Comparison of ENCODE assay signal across 33 cellular contexts in the genomic region with DNA sequence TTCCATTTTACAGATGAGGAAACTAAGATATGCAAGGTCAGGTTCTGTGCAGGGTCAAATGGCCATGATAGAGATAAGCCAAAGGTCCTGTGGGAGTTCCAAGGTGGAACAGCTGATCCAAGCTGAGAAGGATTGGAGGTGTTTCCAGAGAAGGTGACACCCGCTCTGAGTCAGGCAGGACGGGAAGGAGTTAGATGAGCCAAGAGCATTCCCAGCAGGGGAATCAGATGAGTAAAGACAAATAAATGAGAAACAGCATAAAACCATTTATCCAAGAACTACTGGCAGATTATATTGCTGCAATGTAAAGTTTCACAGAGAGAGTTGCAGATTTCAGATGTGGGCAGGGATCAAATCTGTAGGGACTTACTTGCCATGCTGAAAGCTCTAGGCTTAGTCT. TPM values are rescaled to one million over a fixed set of nuclear protein-coding genes. Genes with fewer than 3 reads are reported as not detected.
A peak's percentile ranks its signal among the peaks of the same experiment; 100 is the strongest.
DNase-seq lines count a peak whose midpoint lies in the region; ATAC-seq, FAIRE-seq and TF ChIP-seq lines count a peak whose summit lies in the region.
"Had no signal": no experiment of that assay in that cellular context is flagged by ENCODE, and none has a peak within 500 bp of the region (broad histone marks: within the 10 kb centered on the region; RNA-seq: fewer than 3 reads in every experiment).

No MANE protein-coding gene starts in this region.

- DNase-seq in Daoy (ENCODE audit: low read depth) = peak; percentile 10
- DNase-seq in NCI-H226 = peak; percentile 79
- DNase-seq in bronchial epithelial cell (ENCODE audit: low read depth) = peak; percentile 90
- DNase-seq in foreskin keratinocyte = peak in 1 of 2 donors; percentile 76
- DNase-seq in esophagus squamous epithelium (lab: John Stamatoyannopoulos, UW) = no peak
- DNase-seq in NCI-H2029 (lab: John Stamatoyannopoulos, UW) = no peak
- DNase-seq in smooth muscle cell (lab: John Stamatoyannopoulos, UW; ENCODE audit: unreplicated experiment) = no peak
- DNase-seq: activated CD4-positive, alpha-beta T cell treated with anti-CD3 and anti-CD28 coated beads for 4 hours; activated gamma-delta T cell treated with Interleukin-2 at 50 U/mL for 16 hours; activated T-cell treated with anti-CD3 and anti-CD28 coated beads, Interleukin-2, amount 50 U/mL, for 4 hours; colonic mucosa; effector memory CD4-positive, alpha-beta T cell; GF-D8; H9; Kasumi-1; midbrain; naive thymus-derived CD4-positive, alpha-beta T cell; NCI-H187; NCI-H2171 treated with DMSO at 0.1 percent for 48 hours; NCI-H524 treated with DMSO at 0.1 percent for 48 hours; NK-92 treated with Interleukin-12 subunit alpha and Interleukin-12 subunit beta, amount 100 ng/mL, for 24 hours; occipital lobe; psoas muscle; SHP77 treated with DMSO at 0.1 percent for 48 hours; tibial artery had no signal

- no peaks in the 10 kb centered on the region for H3K27me3 ChIP-seq in bronchial epithelial cell (ENCODE audit: control insufficient read depth, insufficient read depth, low read length)
- H3K27me3 ChIP-seq in foreskin keratinocyte = no peaks in the 10 kb centered on the region
- H3K27me3 ChIP-seq in esophagus squamous epithelium = no peaks in the 10 kb centered on the region
- H3K27me3 ChIP-seq in smooth muscle cell (ENCODE audit: low read depth) = no peaks in the 10 kb centered on the region
- H3K27me3 ChIP-seq: colonic mucosa, tibial artery had no signal

- WGBS in esophagus squamous epithelium, 2 donors = 28 to 53% methylated on average over 2 of the region's 2 CpGs
- WGBS in smooth muscle cell (ENCODE audit: low lambda C conversion rate) = 93% methylated on average over 2 of the region's 2 CpGs

- H3K4me1 ChIP-seq in foreskin keratinocyte (peaks cover 15% of the 10 kb centered on the region), esophagus squamous epithelium (no peaks in the 10 kb centered on the region), smooth muscle cell (ENCODE audit: low read depth) (no peaks in the 10 kb centered on the region)
- H3K4me1 ChIP-seq: A549, colonic mucosa, psoas muscle, tibial artery had no signal

- H4K20me1 ChIP-seq in smooth muscle cell (ENCODE audit: low read depth) = no peaks in the 10 kb centered on the region

- H3K4me2 ChIP-seq in smooth muscle cell = no peak overlapping the region
- H3K4me2 ChIP-seq: A549 had no signal

- H3F3A ChIP-seq in smooth muscle cell (ENCODE audit: low read depth) = no peaks in the 10 kb centered on the region

- no peak for TF ChIP-seq POLR2A in esophagus squamous epithelium (IDR thresholded peaks at IDR 0.05)

- H3K36me3 ChIP-seq in bronchial epithelial cell (ENCODE audit: control insufficient read depth, insufficient read depth, low read length) (no peaks in the 10 kb centered on the region), esophagus squamous epithelium (no peaks in the 10 kb centered on the region), smooth muscle cell (ENCODE audit: low read depth) (no peaks in the 10 kb centered on the region)
- H3K36me3 ChIP-seq: colonic mucosa, tibial artery had no signal

- H3K4me3 ChIP-seq in bronchial epithelial cell (ENCODE audit: low read depth, low read length) = no peak overlapping the region
- H3K4me3 ChIP-seq in esophagus squamous epithelium = no peak overlapping the region
- H3K4me3 ChIP-seq in smooth muscle cell = no peak overlapping the region
- H3K4me3 ChIP-seq: A549, colonic mucosa, psoas muscle, tibial artery had no signal

- peak overlapping the region; percentile 16 for H3K27ac ChIP-seq in foreskin keratinocyte
- H3K27ac ChIP-seq in esophagus squamous epithelium = no peak overlapping the region
- H3K27ac ChIP-seq in smooth muscle cell (ENCODE audit: low read depth) = no peak overlapping the region
- H3K27ac ChIP-seq: A549, colonic mucosa, psoas muscle, tibial artery, VCaP had no signal

- H2AFZ ChIP-seq in smooth muscle cell (ENCODE audit: low read depth) = no peak overlapping the region

- H3K9me3 ChIP-seq in esophagus squamous epithelium (no peaks in the 10 kb centered on the region), smooth muscle cell (replicated peaks; ENCODE audit: low read depth) (no peaks in the 10 kb centered on the region)
- H3K9me3 ChIP-seq: A549, colonic mucosa, psoas muscle, tibial artery had no signal

- H3K9ac ChIP-seq in smooth muscle cell (ENCODE audit: low read depth) = no peak overlapping the region

- peak; percentile 95 for ATAC-seq in foreskin keratinocyte
- ATAC-seq in HG03439 (IDR thresholded peaks at IDR 0.05; ENCODE audit: unreplicated experiment) = no peak
- ATAC-seq: activated T-cell treated with anti-CD3 and anti-CD28 coated beads, Interleukin-2, amount 50 U/mL, for 4 hours; naive thymus-derived CD4-positive, alpha-beta T cell; psoas muscle had no signal

- intact Hi-C loops in esophagus squamous epithelium (cut with DNase I) = no loop called here

- H3K79me2 ChIP-seq in smooth muscle cell (ENCODE audit: low read depth) = no peaks in the 10 kb centered on the region

- TF ChIP-seq CTCF in bronchial epithelial cell (IDR thresholded peaks at IDR 0.05; ENCODE audit: insufficient read depth, low read length, severe bottlenecking) (no peak), foreskin keratinocyte (conservative IDR thresholded peaks at IDR 0.05) (no peak), esophagus squamous epithelium (IDR thresholded peaks at IDR 0.05) (no peak), smooth muscle cell (IDR thresholded peaks at IDR 0.05; ENCODE audit: borderline replicate concordance, insufficient read depth, poor library complexity, severe bottlenecking) (no peak)

- FAIRE-seq in bronchial epithelial cell (lab: Jason Lieb, UNC) = peak; percentile 32
- FAIRE-seq: A549, islet of Langerhans had no signal

RNA-seq across cellular contexts. Expression of a gene that starts 18.9 kb away (rescaled TPM):
- not detected in 2 replicates for total RNA-seq in Daoy (2014; rRNA removed; shearing (Covaris generic))
- total RNA-seq in bronchial epithelial cell = 0.26 and 0.51 TPM in 2 replicates
- total RNA-seq in foreskin keratinocyte = 54.8 and 114 TPM in 2 replicates
- 16.6 and 28.2 TPM in 2 replicates for polyA plus RNA-seq in foreskin keratinocyte
- 100 to 1,000 TPM in 1 of 4 donors, 1 to 10 TPM in 2, under 1 TPM in 1; under 0.01 to 103 (median 6.6) TPM for total RNA-seq in esophagus squamous epithelium
- 0.13 and 0.49 TPM in 2 replicates for total RNA-seq in smooth muscle cell
- polyA plus RNA-seq in smooth muscle cell = 0.21 and 0.48 TPM in 2 replicates
- total RNA-seq: activated T-cell treated with anti-CD3 and anti-CD28 coated beads, Interleukin-2, amount 50 U/mL, for 4 hours; colonic mucosa; glomerular endothelial cell; H9; liver; naive thymus-derived CD4-positive, alpha-beta T cell; occipital lobe; psoas muscle had no signal
- polyA plus RNA-seq: A549; adipose tissue; BJ; naive thymus-derived CD4-positive, alpha-beta T cell had no signal

Comparison
In these comparisons a context has a peak if more than half of its experiments do, and no peak if none do; other contexts are left out.
1. DNase-seq: peak in Daoy (single experiment), NCI-H226 (single experiment) and bronchial epithelial cell (single experiment); none in esophagus squamous epithelium (single experiment), NCI-H2029 (single experiment) and smooth muscle cell (single experiment).